In the genomic region with DNA sequence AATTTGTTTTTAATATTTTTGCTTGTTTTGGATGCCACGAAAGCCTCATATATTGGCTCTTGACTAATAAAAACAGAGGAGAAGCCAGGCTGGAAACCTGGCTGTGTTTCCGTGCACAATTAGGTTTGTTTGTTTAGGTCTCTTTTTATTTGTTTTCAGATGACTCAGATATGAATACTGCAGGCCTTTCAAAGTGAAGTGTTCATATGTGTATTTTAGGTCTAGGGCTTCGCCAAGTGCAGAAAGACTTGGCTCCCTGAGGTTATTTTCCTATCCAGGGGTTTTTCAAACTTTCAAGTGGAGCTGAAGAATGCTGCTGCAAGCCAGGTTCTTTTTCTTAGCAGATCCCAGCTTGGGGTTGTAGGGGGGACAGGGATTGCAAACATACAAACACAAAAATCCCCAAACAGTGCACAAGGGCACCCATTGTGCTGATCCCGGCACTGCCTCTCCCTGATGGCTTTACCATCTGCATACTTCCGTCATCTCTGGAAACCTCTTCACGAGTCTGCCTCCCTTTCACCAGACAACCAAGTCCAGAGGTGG, we compare ENCODE assay signal across 12 cellular contexts.
DNase-seq lines count a peak whose midpoint lies in the region; ATAC-seq, FAIRE-seq and TF ChIP-seq lines count a peak whose summit lies in the region.
"Had no signal": no experiment of that assay in that cellular context is flagged by ENCODE, and none has a peak within 500 bp of the region (broad histone marks: within the 10 kb centered on the region; RNA-seq: fewer than 3 reads in every experiment).

No MANE protein-coding gene starts in this region.

- H2AFZ ChIP-seq in endothelial cell of umbilical vein (ENCODE audit: low read depth, low read length) = peak overlapping the region; percentile 10

- H3K36me3 ChIP-seq in endothelial cell of umbilical vein (ENCODE audit: control insufficient read depth in 2 of 2, extremely low read depth in 1 of 2, insufficient read depth in 2 of 2, low read length in 2 of 2) = no peaks in the 10 kb centered on the region

- peaks cover 25% of the 10 kb centered on the region for H3K27me3 Mint-ChIP-seq in activated naive CD4-positive, alpha-beta T cell treated with anti-CD3 and anti-CD28 coated beads, Interleukin-2, amount 10 ng/mL, durations not matched to agents 7 days and 5 days

- CTCF ChIA-PET in endothelial cell of umbilical vein (lab: Charles Lee) = interaction anchor here (1.4 kb wide), 1 partner anchor 34 kb away, joined by 4 read pairs; no protein-coding TSS in a partner anchor
- CTCF ChIA-PET in activated naive CD4-positive, alpha-beta T cell treated with anti-CD3 and anti-CD28 coated beads, Interleukin-2, amount 10 ng/mL, durations not matched to agents 7 days and 5 days (lab: Charles Lee) = interaction anchor here (0.7 to 1.0 kb wide), 2 partner anchors 303 to 746 kb away, joined by 3 read pairs; no protein-coding TSS in a partner anchor

- TF ChIP-seq POLR2A in endothelial cell of umbilical vein (IDR thresholded peaks at IDR 0.05; ENCODE audit: low read depth, low read length) (no peak), H54 (IDR thresholded peaks at IDR 0.05; ENCODE audit: low read depth, low read length) (no peak)

- no peaks in the 10 kb centered on the region for H3K79me2 ChIP-seq in endothelial cell of umbilical vein (ENCODE audit: control insufficient read depth, insufficient read depth, low read length)

- no peaks in the 10 kb centered on the region for H3K9me3 Mint-ChIP-seq in activated naive CD4-positive, alpha-beta T cell treated with anti-CD3 and anti-CD28 coated beads, Interleukin-2, amount 10 ng/mL, durations not matched to agents 7 days and 5 days

- FAIRE-seq in endothelial cell of umbilical vein (lab: Jason Lieb, UNC) = no peak
- no peak for FAIRE-seq in H54 (lab: Jason Lieb, UNC)
- FAIRE-seq: GM12891, TTC549 had no signal

- no peak overlapping the region for H3K27ac Mint-ChIP-seq in activated naive CD4-positive, alpha-beta T cell treated with anti-CD3 and anti-CD28 coated beads, Interleukin-2, amount 10 ng/mL, durations not matched to agents 7 days and 5 days

- no peaks in the 10 kb centered on the region for H3K9me3 ChIP-seq in endothelial cell of umbilical vein (replicated peaks; ENCODE audit: control insufficient read depth, insufficient read depth, low read length)

- H3K36me3 Mint-ChIP-seq in activated naive CD4-positive, alpha-beta T cell treated with anti-CD3 and anti-CD28 coated beads, Interleukin-2, amount 10 ng/mL, durations not matched to agents 7 days and 5 days = no peaks in the 10 kb centered on the region

- H3K9me1 ChIP-seq in endothelial cell of umbilical vein (replicated peaks; ENCODE audit: control insufficient read depth, extremely low read depth, insufficient read depth, low read length) = no peaks in the 10 kb centered on the region

- peaks cover 3% of the 10 kb centered on the region for H3K4me1 Mint-ChIP-seq in activated naive CD4-positive, alpha-beta T cell treated with anti-CD3 and anti-CD28 coated beads, Interleukin-2, amount 10 ng/mL, durations not matched to agents 7 days and 5 days

- no peak for ATAC-seq in GM21447 (IDR thresholded peaks at IDR 0.05; ENCODE audit: unreplicated experiment)
- no peak for ATAC-seq in HG03039 (IDR thresholded peaks at IDR 0.05; ENCODE audit: unreplicated experiment)

- no peak overlapping the region for H3K9ac ChIP-seq in endothelial cell of umbilical vein (replicated peaks; ENCODE audit: extremely low read depth, insufficient read depth, low read length)

- H3K27ac ChIP-seq in endothelial cell of umbilical vein (ENCODE audit: insufficient read depth, low read depth, low read length) = no peak overlapping the region

- H4K20me1 ChIP-seq in endothelial cell of umbilical vein (replicated peaks; ENCODE audit: control insufficient read depth, extremely low read depth, insufficient read depth, low read length) = no peaks in the 10 kb centered on the region

- POLR2A ChIA-PET in endothelial cell of umbilical vein (lab: Charles Lee) = no interaction called here

- DNase-seq in DMS79 (lab: John Stamatoyannopoulos, UW) = peak; percentile 79
- DNase-seq in NCI-H2196 treated with DMSO at 0.1 percent for 48 hours (lab: John Stamatoyannopoulos, UW; ENCODE audit: unreplicated experiment) = peak; percentile 90
- peak; percentile 45 for DNase-seq in endothelial cell of umbilical vein (ENCODE audit: low read depth, low spot score)
- peak; percentile 20 for DNase-seq in pons (ENCODE audit: low spot score)
- DNase-seq in activated naive CD4-positive, alpha-beta T cell treated with anti-CD3 and anti-CD28 coated beads, Interleukin-2, amount 10 ng/mL, durations not matched to agents 7 days and 5 days = no peak
- DNase-seq in H54 (ENCODE audit: insufficient read length, low spot score) = no peak
- DNase-seq: effector CD8-positive, alpha-beta T cell; stimulated activated CD4-positive, alpha-beta T cell treated with anti-CD3 and anti-CD28 coated beads, Interleukin-12 subunit alpha, Interleukin-12 subunit beta, amount 100 ng/mL, for 4 hours had no signal

- peak overlapping the region; percentile 72 for H3K4me2 ChIP-seq in endothelial cell of umbilical vein (ENCODE audit: insufficient read depth, low read length)

- peaks cover 5% of the 10 kb centered on the region for H3K4me1 ChIP-seq in endothelial cell of umbilical vein (ENCODE audit: control insufficient read depth, extremely low read depth, insufficient read depth, low read length)

- dilution Hi-C loops in endothelial cell of umbilical vein (cut with MboI; ENCODE audit: extremely low pct_ligation_motif_present, low sequenced_read_pairs) = no loop called here

- intact Hi-C loops in endothelial cell of umbilical vein (cut with micrococcal nuclease) = no loop called here

- BruUV-seq in endothelial cell of umbilical vein (replicated peaks; lab: Mats Ljungman, UMichigan) = no TSS peak

- TF ChIP-seq CTCF in endothelial cell of umbilical vein (IDR thresholded peaks at IDR 0.05; ENCODE audit: extremely low read depth in 1 of 2, insufficient read depth in 1 of 2, low read depth in 1 of 2, low read length in 2 of 2) = no peak

- peak overlapping the region in 1 of 3 experiments; percentile 18 for H3K4me3 ChIP-seq in endothelial cell of umbilical vein (replicated peaks in 1 of 3; ENCODE audit: insufficient read depth in 1 of 3, low read depth in 1 of 3, low read length in 3 of 3)

- no peak overlapping the region for H3K4me3 Mint-ChIP-seq in activated naive CD4-positive, alpha-beta T cell treated with anti-CD3 and anti-CD28 coated beads, Interleukin-2, amount 10 ng/mL, durations not matched to agents 7 days and 5 days

- peaks cover 0 to 4% of the 10 kb centered on the region in 2 experiments for H3K27me3 ChIP-seq in endothelial cell of umbilical vein (ENCODE audit: control insufficient read depth in 2 of 2, insufficient read depth in 2 of 2, low read length in 2 of 2)

TF ChIP-seq in endothelial cell of umbilical vein, 7 proteins besides CTCF, POLR2A, EP300 and RAD21:
- TF ChIP-seq MYC (IDR thresholded peaks at IDR 0.05; ENCODE audit: low read depth, low read length) = no peak
- no peak for TF ChIP-seq JUN (IDR thresholded peaks at IDR 0.05; ENCODE audit: borderline replicate concordance, insufficient read depth, insufficient read length, low read depth)
- TF ChIP-seq, protein P1, sequence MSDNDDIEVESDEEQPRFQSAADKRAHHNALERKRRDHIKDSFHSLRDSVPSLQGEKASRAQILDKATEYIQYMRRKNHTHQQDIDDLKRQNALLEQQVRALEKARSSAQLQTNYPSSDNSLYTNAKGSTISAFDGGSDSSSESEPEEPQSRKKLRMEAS (IDR thresholded peaks at IDR 0.05; ENCODE audit: insufficient read depth, insufficient read length) = no peak
- TF ChIP-seq POLR2AphosphoS5 (IDR thresholded peaks at IDR 0.05; ENCODE audit: insufficient read depth, low read depth, low read length) = no peak
- no peak for TF ChIP-seq GATA2 (IDR thresholded peaks at IDR 0.05; ENCODE audit: insufficient read depth, insufficient read length, low read depth, low read length)
- TF ChIP-seq FOS (IDR thresholded peaks at IDR 0.05; ENCODE audit: borderline replicate concordance, insufficient read depth, low read length) = no peak
- TF ChIP-seq EZH2 (IDR thresholded peaks at IDR 0.05; ENCODE audit: borderline replicate concordance, low read depth, low read length, severe bottlenecking) = no peak

Comparison
In these comparisons a context has a peak if more than half of its experiments do, and no peak if none do; other contexts are left out.
1. DNase-seq: peak in DMS79 (single experiment), NCI-H2196 treated with DMSO at 0.1 percent for 48 hours (single experiment), endothelial cell of umbilical vein (single experiment) and pons (single experiment); none in activated naive CD4-positive, alpha-beta T cell treated with anti-CD3 and anti-CD28 coated beads, Interleukin-2, amount 10 ng/mL, durations not matched to agents 7 days and 5 days (single experiment) and H54 (single experiment).